In genomic region chr12:56126732-56127239, GRCh38 we compare ENCODE assay signal across 8 cellular contexts.
DNase-seq lines count a peak whose midpoint lies in the region; ATAC-seq and TF ChIP-seq lines count a peak whose summit lies in the region.

No MANE protein-coding gene starts in this region.

- H3K27ac Mint-ChIP-seq in nephron, result peak overlapping the region; percentile 87 to 94 (median 90)

- H3K36me3 Mint-ChIP-seq in nephron (ENCODE audit: low read depth), result peaks cover 16% of the 10 kb centered on the region

- peaks cover 61% of the 10 kb centered on the region for H3K4me1 Mint-ChIP-seq in nephron

- DNase-seq in CD1c-positive myeloid dendritic cell (ENCODE audit: extremely low spot score), result peak; percentile 72
- peak; percentile 66 to 92 for DNase-seq in NOMO-1 (lab: John Stamatoyannopoulos, UW; ENCODE audit: unreplicated experiment in 2 of 2)
- DNase-seq in cerebellar cortex (ENCODE audit: low spot score), result peak; percentile 13
- no peak for DNase-seq in HuH-7.5 (ENCODE audit: low spot score)
- no peak for DNase-seq in DMS114 treated with DMSO at 0.1 percent for 48 hours (lab: John Stamatoyannopoulos, UW; ENCODE audit: unreplicated experiment)

- TF ChIP-seq CTCF in nephron (IDR thresholded peaks at IDR 0.05; ENCODE audit: unreplicated experiment in 3 of 3), result no peak

- ATAC-seq in HG02973 (IDR thresholded peaks at IDR 0.05; ENCODE audit: unreplicated experiment) (no peak), HG03432 (IDR thresholded peaks at IDR 0.05; ENCODE audit: unreplicated experiment) (no peak)

- peak overlapping the region; percentile 92 to 97 (median 95) for H3K4me3 Mint-ChIP-seq in nephron

- H3K9me3 Mint-ChIP-seq in nephron, result no peaks in the 10 kb centered on the region

- H3K27me3 Mint-ChIP-seq in nephron (ENCODE audit: low read depth), result no peaks in the 10 kb centered on the region

Comparison
In these comparisons a context has a peak if more than half of its experiments do, and no peak if none do; other contexts are left out.
1. DNase-seq: peak in CD1c-positive myeloid dendritic cell (single experiment), NOMO-1 (2 of 2) and cerebellar cortex (single experiment); none in HuH-7.5 (single experiment) and DMS114 treated with DMSO at 0.1 percent for 48 hours (single experiment).